1 cellular context compared by ENCODE assay signal in the genomic region with DNA sequence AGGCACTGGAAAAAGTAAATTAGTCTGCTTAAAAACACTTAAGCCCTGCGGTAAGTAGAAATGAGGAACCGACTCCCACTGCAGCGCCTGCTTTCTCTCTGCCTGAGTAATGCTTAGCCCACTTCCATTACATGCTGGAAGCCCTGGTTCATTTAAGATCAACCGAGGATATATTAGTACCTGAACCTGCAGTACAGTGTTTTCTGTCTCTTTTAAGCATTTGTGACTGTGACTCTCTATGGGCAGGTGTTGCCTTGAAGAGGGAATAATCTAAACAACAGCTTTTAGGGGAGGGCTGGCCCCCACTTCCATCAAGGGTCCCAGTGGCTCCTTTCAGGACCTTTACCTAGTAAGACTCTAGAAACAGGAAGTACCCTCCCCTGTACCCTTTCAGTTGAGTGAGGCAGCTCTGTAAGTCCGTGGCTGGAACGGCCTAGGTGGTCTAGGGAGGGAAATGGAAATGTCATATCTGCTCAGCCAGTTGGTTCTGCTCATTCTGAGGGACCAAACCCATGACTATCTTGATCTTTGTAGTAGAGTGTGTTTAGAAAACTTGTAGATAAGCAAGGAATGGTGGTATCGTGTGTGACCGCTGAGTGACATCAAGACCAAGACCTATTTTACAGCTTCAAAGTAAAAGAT.
A peak's percentile ranks its signal among the peaks of the same experiment; 100 is the strongest.
TF ChIP-seq lines count a peak whose summit lies in the region.

No MANE protein-coding gene starts in this region.

TF ChIP-seq in K562, 482 proteins besides CTCF, POLR2A, EP300 and RAD21 (continued from another document and continues in another):
- TF ChIP-seq ARID4B (CRISPR knock-in tag; IDR thresholded peaks at IDR 0.05), result no peak
- TF ChIP-seq POLR2AphosphoS2 (IDR thresholded peaks at IDR 0.05; ENCODE audit: low read length), result no peak
- no peak for TF ChIP-seq SIX5 (IDR thresholded peaks at IDR 0.05; ENCODE audit: borderline replicate concordance in 1 of 2, insufficient read depth in 1 of 2, low read depth in 1 of 2, low read length in 2 of 2)
- no peak for TF ChIP-seq SREBF1 (IDR thresholded peaks at IDR 0.05; ENCODE audit: borderline replicate concordance, low read depth, low read length)
- no peak for TF ChIP-seq HNRNPK (IDR thresholded peaks at IDR 0.05; ENCODE audit: low read depth, low read length, poor library complexity, severe bottlenecking)
- TF ChIP-seq CREM (IDR thresholded peaks at IDR 0.05; ENCODE audit: low read depth), result peak; percentile 84
- no peak for TF ChIP-seq HMG20B (CRISPR knock-in tag; IDR thresholded peaks at IDR 0.05)
- peak; percentile 92 for TF ChIP-seq ELF4 (CRISPR knock-in tag; IDR thresholded peaks at IDR 0.05)
- no peak for TF ChIP-seq ZNF143 (CRISPR knock-in tag; IDR thresholded peaks at IDR 0.05)
- TF ChIP-seq NFXL1 (CRISPR knock-in tag; IDR thresholded peaks at IDR 0.05), result no peak
- TF ChIP-seq ZNF592 (IDR thresholded peaks at IDR 0.05), result peak; percentile 57; the same call in 1 of the 2 replicates
- TF ChIP-seq JUN (IDR thresholded peaks at IDR 0.05; ENCODE audit: borderline replicate concordance, low read depth, low read length), result no peak
- TF ChIP-seq JUN (CRISPR knock-in tag; IDR thresholded peaks at IDR 0.05; ENCODE audit: borderline replicate concordance), result no peak
- no peak for TF ChIP-seq SRSF7 (optimal IDR thresholded peaks at IDR 0.05; ENCODE audit: low read depth, low read length)
- TF ChIP-seq SMARCC2 (IDR thresholded peaks at IDR 0.05; ENCODE audit: low read depth), result peak; percentile 86
- TF ChIP-seq ZNF408 (CRISPR knock-in tag; IDR thresholded peaks at IDR 0.05; ENCODE audit: low read depth), result no peak
- TF ChIP-seq GATAD2A (IDR thresholded peaks at IDR 0.05), result 0 out of 2 replicates have a peak, but pooled peaks have one; percentile 51
- TF ChIP-seq POLR3G (IDR thresholded peaks at IDR 0.05; ENCODE audit: extremely low read depth, insufficient read length, insufficient replicate concordance), result no peak
- TF ChIP-seq, protein P1, sequence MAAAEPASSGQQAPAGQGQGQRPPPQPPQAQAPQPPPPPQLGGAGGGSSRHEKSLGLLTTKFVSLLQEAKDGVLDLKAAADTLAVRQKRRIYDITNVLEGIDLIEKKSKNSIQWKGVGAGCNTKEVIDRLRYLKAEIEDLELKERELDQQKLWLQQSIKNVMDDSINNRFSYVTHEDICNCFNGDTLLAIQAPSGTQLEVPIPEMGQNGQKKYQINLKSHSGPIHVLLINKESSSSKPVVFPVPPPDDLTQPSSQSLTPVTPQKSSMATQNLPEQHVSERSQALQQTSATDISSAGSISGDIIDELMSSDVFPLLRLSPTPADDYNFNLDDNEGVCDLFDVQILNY (CRISPR knock-in tag; IDR thresholded peaks at IDR 0.05), result no peak
- no peak for TF ChIP-seq SP2 (IDR thresholded peaks at IDR 0.05; ENCODE audit: extremely low read depth, low read depth, low read length, poor library complexity, severe bottlenecking)
- TF ChIP-seq RFX7 (CRISPR knock-in tag; IDR thresholded peaks at IDR 0.05), result no peak
- TF ChIP-seq ETS2 (tag; IDR thresholded peaks at IDR 0.05; ENCODE audit: borderline replicate concordance, poor library complexity, severe bottlenecking), result no peak
- no peak for TF ChIP-seq ZNF699 (CRISPR knock-in tag; IDR thresholded peaks at IDR 0.05; ENCODE audit: insufficient replicate concordance)
- no peak for TF ChIP-seq RBM14 (IDR thresholded peaks at IDR 0.05; ENCODE audit: borderline replicate concordance, insufficient read depth, low read depth, low read length)
- no peak for TF ChIP-seq NR1H2 (CRISPR knock-in tag; IDR thresholded peaks at IDR 0.05)
- no peak for TF ChIP-seq GTF2E2 (tag; IDR thresholded peaks at IDR 0.05)
- TF ChIP-seq, protein P2, sequence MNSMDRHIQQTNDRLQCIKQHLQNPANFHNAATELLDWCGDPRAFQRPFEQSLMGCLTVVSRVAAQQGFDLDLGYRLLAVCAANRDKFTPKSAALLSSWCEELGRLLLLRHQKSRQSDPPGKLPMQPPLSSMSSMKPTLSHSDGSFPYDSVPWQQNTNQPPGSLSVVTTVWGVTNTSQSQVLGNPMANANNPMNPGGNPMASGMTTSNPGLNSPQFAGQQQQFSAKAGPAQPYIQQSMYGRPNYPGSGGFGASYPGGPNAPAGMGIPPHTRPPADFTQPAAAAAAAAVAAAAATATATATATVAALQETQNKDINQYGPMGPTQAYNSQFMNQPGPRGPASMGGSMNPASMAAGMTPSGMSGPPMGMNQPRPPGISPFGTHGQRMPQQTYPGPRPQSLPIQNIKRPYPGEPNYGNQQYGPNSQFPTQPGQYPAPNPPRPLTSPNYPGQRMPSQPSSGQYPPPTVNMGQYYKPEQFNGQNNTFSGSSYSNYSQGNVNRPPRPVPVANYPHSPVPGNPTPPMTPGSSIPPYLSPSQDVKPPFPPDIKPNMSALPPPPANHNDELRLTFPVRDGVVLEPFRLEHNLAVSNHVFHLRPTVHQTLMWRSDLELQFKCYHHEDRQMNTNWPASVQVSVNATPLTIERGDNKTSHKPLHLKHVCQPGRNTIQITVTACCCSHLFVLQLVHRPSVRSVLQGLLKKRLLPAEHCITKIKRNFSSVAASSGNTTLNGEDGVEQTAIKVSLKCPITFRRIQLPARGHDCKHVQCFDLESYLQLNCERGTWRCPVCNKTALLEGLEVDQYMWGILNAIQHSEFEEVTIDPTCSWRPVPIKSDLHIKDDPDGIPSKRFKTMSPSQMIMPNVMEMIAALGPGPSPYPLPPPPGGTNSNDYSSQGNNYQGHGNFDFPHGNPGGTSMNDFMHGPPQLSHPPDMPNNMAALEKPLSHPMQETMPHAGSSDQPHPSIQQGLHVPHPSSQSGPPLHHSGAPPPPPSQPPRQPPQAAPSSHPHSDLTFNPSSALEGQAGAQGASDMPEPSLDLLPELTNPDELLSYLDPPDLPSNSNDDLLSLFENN (IDR thresholded peaks at IDR 0.05; ENCODE audit: low read depth in 2 of 2, low read length in 2 of 2), result peak in 1 of 2 experiments; percentile 86; a peak in 1 of 4 replicates
- TF ChIP-seq FOXM1 (IDR thresholded peaks at IDR 0.05; ENCODE audit: low read depth), result peak; percentile 91
- no peak for TF ChIP-seq FOXM1 (CRISPR knock-in tag; IDR thresholded peaks at IDR 0.05; ENCODE audit: low read depth)
- TF ChIP-seq ZNF23 (CRISPR knock-in tag; IDR thresholded peaks at IDR 0.05), result 0 out of 2 replicates have a peak, but pooled peaks have one; percentile 45
- no peak for TF ChIP-seq COPS2 (conservative IDR thresholded peaks at IDR 0.05)
- TF ChIP-seq NFE2 (IDR thresholded peaks at IDR 0.05; ENCODE audit: low read depth), result peak; percentile 40; the same call in 1 of the 2 replicates
- peak in 1 of 2 experiments; percentile 76; a peak in 1 of 4 replicates for TF ChIP-seq TEAD1 (CRISPR knock-in tag; IDR thresholded peaks at IDR 0.05)
- peak; percentile 27; the same call in 1 of the 2 replicates for TF ChIP-seq HDAC2 (IDR thresholded peaks at IDR 0.05)
- no peak for TF ChIP-seq KLF13 (tag; IDR thresholded peaks at IDR 0.05; ENCODE audit: borderline replicate concordance, low read depth)
- no peak for TF ChIP-seq KLF10 (CRISPR knock-in tag; IDR thresholded peaks at IDR 0.05)
- TF ChIP-seq ZNF146 (CRISPR knock-in tag; IDR thresholded peaks at IDR 0.05; ENCODE audit: unreplicated experiment), result no peak
- TF ChIP-seq WHSC1 (IDR thresholded peaks at IDR 0.05; ENCODE audit: low read length), result no peak
- TF ChIP-seq ZNF354B (CRISPR knock-in tag; IDR thresholded peaks at IDR 0.05), result no peak
- no peak for TF ChIP-seq ZBTB1 (CRISPR knock-in tag; IDR thresholded peaks at IDR 0.05; ENCODE audit: borderline replicate concordance, low read depth)
- TF ChIP-seq ZNF12 (CRISPR knock-in tag; IDR thresholded peaks at IDR 0.05), result no peak
- no peak for TF ChIP-seq CHD4 (IDR thresholded peaks at IDR 0.05; ENCODE audit: insufficient read depth, insufficient replicate concordance, low read depth, low read length, poor library complexity, severe bottlenecking)
- TF ChIP-seq ZBTB26 (CRISPR knock-in tag; IDR thresholded peaks at IDR 0.05), result no peak
- TF ChIP-seq, protein P3, sequence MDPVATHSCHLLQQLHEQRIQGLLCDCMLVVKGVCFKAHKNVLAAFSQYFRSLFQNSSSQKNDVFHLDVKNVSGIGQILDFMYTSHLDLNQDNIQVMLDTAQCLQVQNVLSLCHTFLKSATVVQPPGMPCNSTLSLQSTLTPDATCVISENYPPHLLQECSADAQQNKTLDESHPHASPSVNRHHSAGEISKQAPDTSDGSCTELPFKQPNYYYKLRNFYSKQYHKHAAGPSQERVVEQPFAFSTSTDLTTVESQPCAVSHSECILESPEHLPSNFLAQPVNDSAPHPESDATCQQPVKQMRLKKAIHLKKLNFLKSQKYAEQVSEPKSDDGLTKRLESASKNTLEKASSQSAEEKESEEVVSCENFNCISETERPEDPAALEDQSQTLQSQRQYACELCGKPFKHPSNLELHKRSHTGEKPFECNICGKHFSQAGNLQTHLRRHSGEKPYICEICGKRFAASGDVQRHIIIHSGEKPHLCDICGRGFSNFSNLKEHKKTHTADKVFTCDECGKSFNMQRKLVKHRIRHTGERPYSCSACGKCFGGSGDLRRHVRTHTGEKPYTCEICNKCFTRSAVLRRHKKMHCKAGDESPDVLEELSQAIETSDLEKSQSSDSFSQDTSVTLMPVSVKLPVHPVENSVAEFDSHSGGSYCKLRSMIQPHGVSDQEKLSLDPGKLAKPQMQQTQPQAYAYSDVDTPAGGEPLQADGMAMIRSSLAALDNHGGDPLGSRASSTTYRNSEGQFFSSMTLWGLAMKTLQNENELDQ (CRISPR knock-in tag; IDR thresholded peaks at IDR 0.05; ENCODE audit: borderline replicate concordance), result no peak
- TF ChIP-seq GTF2B (IDR thresholded peaks at IDR 0.05; ENCODE audit: extremely low read depth, insufficient read length), result no peak
